Comparison of ENCODE assay signal across 1 cellular context in the genomic region with DNA sequence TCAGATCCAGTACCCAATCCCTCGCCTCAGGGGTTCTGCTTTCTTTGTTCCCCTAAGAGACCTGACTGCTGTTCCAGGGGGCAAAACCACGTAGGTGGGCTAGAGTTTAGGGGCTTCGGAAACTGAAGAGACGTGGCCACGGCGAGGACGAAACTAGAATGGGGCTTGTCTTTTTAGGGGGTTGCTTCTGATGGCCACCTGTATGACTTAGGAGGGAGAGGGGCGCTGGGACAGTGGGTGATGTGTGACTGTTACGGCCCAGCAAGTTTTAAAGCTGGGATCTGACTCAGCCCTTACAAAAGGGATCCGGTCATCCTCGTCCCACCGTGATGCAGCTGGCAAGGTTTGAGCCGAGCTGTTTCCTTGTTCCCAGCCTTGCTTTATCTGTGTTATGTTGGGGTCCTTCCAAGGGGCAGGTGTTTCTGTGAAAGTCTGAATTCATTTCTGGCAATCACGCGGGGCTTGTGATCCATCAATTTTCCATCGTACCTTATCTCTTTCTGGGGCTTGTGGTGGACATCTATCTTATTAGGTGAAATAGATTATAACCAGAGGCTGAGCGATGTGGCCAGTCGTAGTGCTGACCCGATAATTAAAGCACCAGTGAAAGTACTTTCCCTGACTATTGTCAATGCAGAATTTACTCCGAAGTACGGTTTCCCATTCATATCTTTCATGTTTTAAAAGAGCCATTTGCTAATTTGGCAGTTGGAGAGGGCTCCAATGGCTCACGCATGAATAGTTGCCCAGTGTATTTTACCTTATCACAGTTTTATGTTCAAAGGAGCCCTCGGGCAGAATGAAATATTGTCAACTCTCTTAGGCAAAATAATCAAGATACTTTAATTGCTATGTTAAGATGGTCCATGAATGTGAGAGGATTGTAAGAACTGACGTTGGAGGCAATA.
TF ChIP-seq lines count a peak whose summit lies in the region.

No MANE protein-coding gene starts in this region.

TF ChIP-seq in HEK293, 187 proteins besides CTCF, POLR2A, EP300 and RAD21 (continued from another document):
- TF ChIP-seq, protein P1, sequence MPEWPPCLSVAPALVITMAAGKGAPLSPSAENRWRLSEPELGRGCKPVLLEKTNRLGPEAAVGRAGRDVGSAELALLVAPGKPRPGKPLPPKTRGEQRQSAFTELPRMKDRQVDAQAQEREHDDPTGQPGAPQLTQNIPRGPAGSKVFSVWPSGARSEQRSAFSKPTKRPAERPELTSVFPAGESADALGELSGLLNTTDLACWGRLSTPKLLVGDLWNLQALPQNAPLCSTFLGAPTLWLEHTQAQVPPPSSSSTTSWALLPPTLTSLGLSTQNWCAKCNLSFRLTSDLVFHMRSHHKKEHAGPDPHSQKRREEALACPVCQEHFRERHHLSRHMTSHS (tag by site-specific recombination; IDR thresholded peaks at IDR 0.05) = no peak
- TF ChIP-seq TCF7L2 (IDR thresholded peaks at IDR 0.05; ENCODE audit: borderline replicate concordance, low read depth, low read length) (no peak), SP3 (tag by site-specific recombination; IDR thresholded peaks at IDR 0.05) (no peak), ZNF211 (tag by site-specific recombination; IDR thresholded peaks at IDR 0.05; ENCODE audit: low read depth) (no peak), ZNF510 (tag by site-specific recombination; IDR thresholded peaks at IDR 0.05; ENCODE audit: insufficient replicate concordance) (no peak), ZNF626 (tag by site-specific recombination; IDR thresholded peaks at IDR 0.05) (no peak), ZNF248 (tag by site-specific recombination; IDR thresholded peaks at IDR 0.05) (no peak), ZNF792 (tag by site-specific recombination; IDR thresholded peaks at IDR 0.05) (no peak), ZSCAN30 (tag by site-specific recombination; IDR thresholded peaks at IDR 0.05) (no peak), KLF10 (tag by site-specific recombination; IDR thresholded peaks at IDR 0.05) (peak; percentile 20; the same call in 1 of the 2 replicates), ZNF140 (tag by site-specific recombination; IDR thresholded peaks at IDR 0.05) (no peak), ZNF341 (tag by site-specific recombination; IDR thresholded peaks at IDR 0.05; ENCODE audit: low read depth) (peak; percentile 52), ZBTB17 (tag by site-specific recombination; IDR thresholded peaks at IDR 0.05) (peak; percentile 81), ZNF585B (tag by site-specific recombination; IDR thresholded peaks at IDR 0.05) (no peak), ZFP69B (tag by site-specific recombination; IDR thresholded peaks at IDR 0.05) (no peak), ZNF416 (tag by site-specific recombination; IDR thresholded peaks at IDR 0.05) (no peak), ZNF16 (tag by site-specific recombination; IDR thresholded peaks at IDR 0.05; ENCODE audit: low read depth) (no peak), ZNF830 (tag by site-specific recombination; IDR thresholded peaks at IDR 0.05; ENCODE audit: low read depth) (no peak), ZNF621 (tag by site-specific recombination; IDR thresholded peaks at IDR 0.05) (no peak), ZBTB8A (tag by site-specific recombination; IDR thresholded peaks at IDR 0.05) (no peak; the same call in 1 of the 2 replicates), ZNF2 (tag by site-specific recombination; IDR thresholded peaks at IDR 0.05) (peak; percentile 32; the same call in 1 of the 2 replicates), ZNF501 (tag by site-specific recombination; IDR thresholded peaks at IDR 0.05) (peak; percentile 32; the same call in 1 of the 2 replicates), SALL2 (tag by site-specific recombination; IDR thresholded peaks at IDR 0.05; ENCODE audit: borderline replicate concordance) (no peak), ZNF433 (tag by site-specific recombination; IDR thresholded peaks at IDR 0.05; ENCODE audit: low read depth) (no peak), EGR2 (tag by site-specific recombination; IDR thresholded peaks at IDR 0.05; ENCODE audit: low read depth) (no peak), GLIS2 (tag by site-specific recombination; IDR thresholded peaks at IDR 0.05) (no peak; the same call in none of the 2 replicates), ZNF548 (tag by site-specific recombination; IDR thresholded peaks at IDR 0.05) (no peak)
- TF ChIP-seq, protein P2, sequence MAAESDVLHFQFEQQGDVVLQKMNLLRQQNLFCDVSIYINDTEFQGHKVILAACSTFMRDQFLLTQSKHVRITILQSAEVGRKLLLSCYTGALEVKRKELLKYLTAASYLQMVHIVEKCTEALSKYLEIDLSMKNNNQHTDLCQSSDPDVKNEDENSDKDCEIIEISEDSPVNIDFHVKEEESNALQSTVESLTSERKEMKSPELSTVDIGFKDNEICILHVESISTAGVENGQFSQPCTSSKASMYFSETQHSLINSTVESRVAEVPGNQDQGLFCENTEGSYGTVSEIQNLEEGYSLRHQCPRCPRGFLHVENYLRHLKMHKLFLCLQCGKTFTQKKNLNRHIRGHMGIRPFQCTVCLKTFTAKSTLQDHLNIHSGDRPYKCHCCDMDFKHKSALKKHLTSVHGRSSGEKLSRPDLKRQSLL (tag by site-specific recombination; IDR thresholded peaks at IDR 0.05) = no peak
- TF ChIP-seq, protein P3, sequence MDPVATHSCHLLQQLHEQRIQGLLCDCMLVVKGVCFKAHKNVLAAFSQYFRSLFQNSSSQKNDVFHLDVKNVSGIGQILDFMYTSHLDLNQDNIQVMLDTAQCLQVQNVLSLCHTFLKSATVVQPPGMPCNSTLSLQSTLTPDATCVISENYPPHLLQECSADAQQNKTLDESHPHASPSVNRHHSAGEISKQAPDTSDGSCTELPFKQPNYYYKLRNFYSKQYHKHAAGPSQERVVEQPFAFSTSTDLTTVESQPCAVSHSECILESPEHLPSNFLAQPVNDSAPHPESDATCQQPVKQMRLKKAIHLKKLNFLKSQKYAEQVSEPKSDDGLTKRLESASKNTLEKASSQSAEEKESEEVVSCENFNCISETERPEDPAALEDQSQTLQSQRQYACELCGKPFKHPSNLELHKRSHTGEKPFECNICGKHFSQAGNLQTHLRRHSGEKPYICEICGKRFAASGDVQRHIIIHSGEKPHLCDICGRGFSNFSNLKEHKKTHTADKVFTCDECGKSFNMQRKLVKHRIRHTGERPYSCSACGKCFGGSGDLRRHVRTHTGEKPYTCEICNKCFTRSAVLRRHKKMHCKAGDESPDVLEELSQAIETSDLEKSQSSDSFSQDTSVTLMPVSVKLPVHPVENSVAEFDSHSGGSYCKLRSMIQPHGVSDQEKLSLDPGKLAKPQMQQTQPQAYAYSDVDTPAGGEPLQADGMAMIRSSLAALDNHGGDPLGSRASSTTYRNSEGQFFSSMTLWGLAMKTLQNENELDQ (tag by site-specific recombination; IDR thresholded peaks at IDR 0.05; ENCODE audit: low read depth) = no peak
- TF ChIP-seq, protein P4, sequence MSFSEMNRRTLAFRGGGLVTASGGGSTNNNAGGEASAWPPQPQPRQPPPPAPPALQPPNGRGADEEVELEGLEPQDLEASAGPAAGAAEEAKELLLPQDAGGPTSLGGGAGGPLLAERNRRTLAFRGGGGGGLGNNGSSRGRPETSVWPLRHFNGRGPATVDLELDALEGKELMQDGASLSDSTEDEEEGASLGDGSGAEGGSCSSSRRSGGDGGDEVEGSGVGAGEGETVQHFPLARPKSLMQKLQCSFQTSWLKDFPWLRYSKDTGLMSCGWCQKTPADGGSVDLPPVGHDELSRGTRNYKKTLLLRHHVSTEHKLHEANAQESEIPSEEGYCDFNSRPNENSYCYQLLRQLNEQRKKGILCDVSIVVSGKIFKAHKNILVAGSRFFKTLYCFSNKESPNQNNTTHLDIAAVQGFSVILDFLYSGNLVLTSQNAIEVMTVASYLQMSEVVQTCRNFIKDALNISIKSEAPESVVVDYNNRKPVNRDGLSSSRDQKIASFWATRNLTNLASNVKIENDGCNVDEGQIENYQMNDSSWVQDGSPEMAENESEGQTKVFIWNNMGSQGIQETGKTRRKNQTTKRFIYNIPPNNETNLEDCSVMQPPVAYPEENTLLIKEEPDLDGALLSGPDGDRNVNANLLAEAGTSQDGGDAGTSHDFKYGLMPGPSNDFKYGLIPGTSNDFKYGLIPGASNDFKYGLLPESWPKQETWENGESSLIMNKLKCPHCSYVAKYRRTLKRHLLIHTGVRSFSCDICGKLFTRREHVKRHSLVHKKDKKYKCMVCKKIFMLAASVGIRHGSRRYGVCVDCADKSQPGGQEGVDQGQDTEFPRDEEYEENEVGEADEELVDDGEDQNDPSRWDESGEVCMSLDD (tag by site-specific recombination; IDR thresholded peaks at IDR 0.05) = peak; percentile 67; the same call in 1 of the 2 replicates
- TF ChIP-seq, protein P5, sequence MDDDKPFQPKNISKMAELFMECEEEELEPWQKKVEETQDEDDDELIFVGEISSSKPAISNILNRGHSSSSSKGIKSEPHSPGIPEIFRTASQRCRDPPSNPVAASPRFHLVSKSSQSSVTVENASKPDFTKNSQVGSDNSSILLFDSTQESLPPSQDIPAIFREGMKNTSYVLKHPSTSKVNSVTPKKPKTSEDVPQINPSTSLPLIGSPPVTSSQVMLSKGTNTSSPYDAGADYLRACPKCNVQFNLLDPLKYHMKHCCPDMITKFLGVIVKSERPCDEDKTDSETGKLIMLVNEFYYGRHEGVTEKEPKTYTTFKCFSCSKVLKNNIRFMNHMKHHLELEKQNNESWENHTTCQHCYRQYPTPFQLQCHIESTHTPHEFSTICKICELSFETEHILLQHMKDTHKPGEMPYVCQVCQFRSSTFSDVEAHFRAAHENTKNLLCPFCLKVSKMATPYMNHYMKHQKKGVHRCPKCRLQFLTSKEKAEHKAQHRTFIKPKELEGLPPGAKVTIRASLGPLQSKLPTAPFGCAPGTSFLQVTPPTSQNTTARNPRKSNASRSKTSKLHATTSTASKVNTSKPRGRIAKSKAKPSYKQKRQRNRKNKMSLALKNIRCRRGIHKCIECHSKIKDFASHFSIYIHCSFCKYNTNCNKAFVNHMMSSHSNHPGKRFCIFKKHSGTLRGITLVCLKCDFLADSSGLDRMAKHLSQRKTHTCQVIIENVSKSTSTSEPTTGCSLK (tag by site-specific recombination; IDR thresholded peaks at IDR 0.05) = no peak
